In the genomic region with DNA sequence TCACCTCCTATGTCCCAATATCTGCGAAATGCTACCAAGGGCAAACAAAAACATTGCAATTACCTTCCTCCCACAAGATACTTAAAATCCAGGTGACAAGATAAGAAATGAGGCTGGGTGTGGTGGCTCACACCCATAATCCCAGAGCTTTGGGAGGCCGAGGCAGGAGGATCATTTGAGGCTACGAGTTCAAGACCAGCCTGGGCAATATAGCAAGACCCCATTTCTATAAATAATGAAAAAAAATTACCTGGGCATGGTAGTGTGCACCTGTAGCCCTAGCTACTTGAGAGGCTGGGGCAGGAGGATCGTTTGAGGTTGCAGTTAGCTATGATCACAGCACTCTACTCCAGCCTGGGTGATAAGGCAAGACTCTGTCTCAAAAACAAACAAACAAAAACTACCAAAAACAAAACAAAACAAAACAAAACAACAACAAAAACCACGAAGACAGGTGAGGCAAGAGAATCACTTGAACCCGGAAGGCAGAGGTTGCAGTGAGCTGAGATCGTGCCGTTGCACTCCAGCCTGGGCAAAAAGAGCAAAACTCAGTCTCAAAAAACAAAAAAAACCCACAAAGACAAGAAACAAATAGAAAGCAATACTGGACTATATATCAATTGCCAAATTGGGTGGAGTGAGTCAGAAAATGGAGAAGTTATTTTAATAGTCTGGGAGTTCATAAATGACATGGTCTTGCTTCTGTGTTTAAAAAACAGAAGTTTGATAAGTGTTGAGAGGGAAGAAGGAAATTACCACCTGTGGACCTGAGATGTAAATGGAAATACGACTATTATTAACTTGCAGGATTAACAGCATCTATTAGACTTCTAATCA, we compare ENCODE assay signal across 15 cellular contexts.
A peak's percentile ranks its signal among the peaks of the same experiment; 100 is the strongest.
DNase-seq lines count a peak whose midpoint lies in the region; ATAC-seq, FAIRE-seq and TF ChIP-seq lines count a peak whose summit lies in the region.
"Had no signal": no experiment of that assay in that cellular context is flagged by ENCODE, and none has a peak within 500 bp of the region (broad histone marks: within the 10 kb centered on the region; RNA-seq: fewer than 3 reads in every experiment).

No MANE protein-coding gene starts in this region.

- H3K4me1 ChIP-seq in GM23248 (ENCODE audit: insufficient read depth) (peaks cover 62% of the 10 kb centered on the region), H1 (replicated peaks in 1 of 4; ENCODE audit: control insufficient read depth in 3 of 4, insufficient read depth in 4 of 4, low read length in 3 of 4) (no peaks in the 10 kb centered on the region; a peak in 1 of 7 replicates), mesenchymal stem cell (ENCODE audit: control insufficient read depth, insufficient read depth, low read depth, low read length) (no peaks in the 10 kb centered on the region), kidney (ENCODE audit: control insufficient read depth in 1 of 2, insufficient read depth in 1 of 2, low read depth in 1 of 2, low read length in 2 of 2) (no peaks in the 10 kb centered on the region)

- 76 to 78% methylated on average over 9 of the region's 9 CpGs for WGBS in GM23248 (ENCODE audit: low coverage in 1 of 2, low lambda C conversion rate in 2 of 2, missing lambda C conversion rate in 2 of 2), 2 experiments
- WGBS in H1 (ENCODE audit: extremely low coverage in 1 of 2, insufficient coverage in 1 of 2, insufficient read length in 1 of 2, insufficient replicate concordance in 2 of 2, low coverage in 1 of 2, low lambda C conversion rate in 2 of 2, missing lambda C conversion rate in 1 of 2), 2 experiments, result 92% methylated on average over 9 of the region's 9 CpGs; no CpG with 5 or more reads in 1 of the 2 experiments
- WGBS in mesenchymal stem cell, result 98% methylated on average over 7 of the region's 9 CpGs

- H2AK5ac ChIP-seq in H1 (ENCODE audit: low read depth, low read length) (no peak overlapping the region), mesenchymal stem cell (ENCODE audit: low read length, severe bottlenecking) (no peak overlapping the region)

- no peak overlapping the region for H2BK20ac ChIP-seq in H1 (ENCODE audit: low read length)

- H3K27ac ChIP-seq in GM23248, result no peak overlapping the region
- H3K27ac ChIP-seq in H1 (ENCODE audit: low read depth, low read length), result no peak overlapping the region
- no peak overlapping the region for H3K27ac ChIP-seq in mesenchymal stem cell (ENCODE audit: low read length, poor library complexity, severe bottlenecking)
- H3K27ac ChIP-seq in kidney (ENCODE audit: low read depth in 2 of 2, low read length in 2 of 2), result no peak overlapping the region
- H3K27ac ChIP-seq: esophagus muscularis mucosa, sigmoid colon had no signal

- CTCF ChIA-PET in H1 (lab: Charles Lee; ENCODE audit: partially characterized antibody) (interaction anchor here (0.6 to 1.8 kb wide), 3 partner anchors 18 to 49 kb away, joined by 3 to 7 read pairs (median 3); no protein-coding TSS in a partner anchor), T-cell (lab: Charles Lee) (interaction anchor here in 1 of 2 donors (2.5 kb wide), 1 partner anchor 10 kb away, joined by 7 read pairs; no protein-coding TSS in a partner anchor)

- H2AFZ ChIP-seq in GM23248, result no peak overlapping the region
- no peak overlapping the region for H2AFZ ChIP-seq in H1 (ENCODE audit: low read length)
- no peak overlapping the region for H2AFZ ChIP-seq in mesenchymal stem cell (ENCODE audit: low read depth, low read length)

- no peak overlapping the region for H3K23ac ChIP-seq in H1 (ENCODE audit: insufficient read length)
- no peak overlapping the region for H3K23ac ChIP-seq in mesenchymal stem cell (ENCODE audit: low read length in 2 of 2)

- no peak overlapping the region for H4K8ac ChIP-seq in H1 (ENCODE audit: extremely low read depth, insufficient read depth, low read length)
- no peak overlapping the region for H4K8ac ChIP-seq in mesenchymal stem cell (ENCODE audit: low read length)

- no peak overlapping the region for H3K27ac Mint-ChIP-seq in T-cell

- H4K91ac ChIP-seq in H1 (replicated peaks; ENCODE audit: insufficient read length, low read length) (no peak overlapping the region), mesenchymal stem cell (ENCODE audit: low read length) (no peak overlapping the region)

- H2BK120ac ChIP-seq in H1 (replicated peaks; ENCODE audit: low read depth, low read length) (no peak overlapping the region), mesenchymal stem cell (ENCODE audit: low read depth, low read length) (no peak overlapping the region)

- H3K36me3 ChIP-seq in GM23248 (ENCODE audit: low read depth) (no peaks in the 10 kb centered on the region), H1 (ENCODE audit: control insufficient read depth in 2 of 4, insufficient read depth in 4 of 4, low read length in 3 of 4) (no peaks in the 10 kb centered on the region), mesenchymal stem cell (ENCODE audit: control insufficient read depth in 1 of 2, insufficient read depth in 2 of 2, low read depth in 1 of 2, low read length in 2 of 2) (no peaks in the 10 kb centered on the region), kidney (ENCODE audit: control insufficient read depth in 1 of 2, insufficient read depth in 2 of 2, low read length in 2 of 2) (no peaks in the 10 kb centered on the region)
- H3K36me3 ChIP-seq: esophagus muscularis mucosa, sigmoid colon, tibial nerve had no signal

- TF ChIP-seq CTCF in H1 (IDR thresholded peaks at IDR 0.05; ENCODE audit: control extremely low read depth in 1 of 3, insufficient read depth in 1 of 3, low read depth in 1 of 3, low read length in 3 of 3) (no peak), kidney (IDR thresholded peaks at IDR 0.05; ENCODE audit: borderline replicate concordance, extremely low read depth, insufficient read depth) (no peak)

- H3K9ac ChIP-seq in GM23248 (no peak overlapping the region), H1 (replicated peaks in 1 of 4; ENCODE audit: extremely low read depth in 1 of 4, low read depth in 3 of 4, low read length in 3 of 4) (no peak overlapping the region), mesenchymal stem cell (ENCODE audit: low read length) (no peak overlapping the region), kidney (ENCODE audit: low read length in 2 of 2) (no peak overlapping the region)

- no peaks in the 10 kb centered on the region for H3K27me3 Mint-ChIP-seq in T-cell

- ATAC-seq in GM18505 (IDR thresholded peaks at IDR 0.05; ENCODE audit: unreplicated experiment) (peak; percentile 61), HG03469 (IDR thresholded peaks at IDR 0.05; ENCODE audit: unreplicated experiment) (peak; percentile 38), GM21515 (IDR thresholded peaks at IDR 0.05; ENCODE audit: unreplicated experiment) (no peak), T-cell (replicated peaks in 1 of 4) (no peak)

- POLR2A ChIA-PET in H1 (lab: Charles Lee; ENCODE audit: partially characterized antibody), result no interaction called here
- POLR2A ChIA-PET in T-cell (lab: Charles Lee), result interaction anchor here in 1 of 2 donors (0.5 to 0.6 kb wide), 3 partner anchors 10 to 283 kb away, joined by 3 to 4 read pairs (median 4); no protein-coding TSS in a partner anchor

- H3K14ac ChIP-seq in H1 (ENCODE audit: insufficient read length) (no peak overlapping the region), mesenchymal stem cell (ENCODE audit: low read length in 2 of 2) (no peak overlapping the region)

- no peak overlapping the region for H4K5ac ChIP-seq in H1 (ENCODE audit: insufficient read length, low read depth, low read length)

- H3K4me1 Mint-ChIP-seq in T-cell, result peaks cover 6 to 13% (median 8%) of the 10 kb centered on the region in 3 donors

- FAIRE-seq in H1 (lab: Jason Lieb, UNC), result no peak
- no peak for FAIRE-seq in kidney (lab: Jason Lieb, UNC)

- H2BK15ac ChIP-seq in H1 (ENCODE audit: low read length) (no peak overlapping the region), mesenchymal stem cell (ENCODE audit: low read depth, poor library complexity, severe bottlenecking) (no peak overlapping the region)

- TF ChIP-seq EP300 in H1 (IDR thresholded peaks at IDR 0.05; ENCODE audit: borderline replicate concordance in 1 of 2, low read depth in 2 of 2, low read length in 2 of 2), result no peak

- intact Hi-C loops in kidney (cut with DNase I), result no loop called here

- H4K20me1 ChIP-seq in GM23248 (ENCODE audit: insufficient read depth) (no peaks in the 10 kb centered on the region), H1 (replicated peaks in 1 of 2; ENCODE audit: control insufficient read depth in 1 of 2, insufficient read depth in 2 of 2, low read length in 2 of 2) (no peaks in the 10 kb centered on the region)

- H3K9me3 Mint-ChIP-seq in T-cell, result no peaks in the 10 kb centered on the region

- peak overlapping the region; percentile 35 for H3K4me2 ChIP-seq in GM23248 (ENCODE audit: unreplicated experiment)
- no peak overlapping the region for H3K4me2 ChIP-seq in H1 (ENCODE audit: insufficient read depth in 1 of 2, low read depth in 2 of 2, low read length in 2 of 2)
- no peak overlapping the region for H3K4me2 ChIP-seq in mesenchymal stem cell (ENCODE audit: low read length, poor library complexity, severe bottlenecking)

- H3K4me3 ChIP-seq in GM23248, result no peak overlapping the region
- H3K4me3 ChIP-seq in H1 (ENCODE audit: extremely low read depth in 1 of 4, insufficient read depth in 2 of 4, low read depth in 3 of 4, low read length in 4 of 4), result no peak overlapping the region
- no peak overlapping the region for H3K4me3 ChIP-seq in mesenchymal stem cell (ENCODE audit: insufficient read depth in 1 of 2, low read depth in 1 of 2, low read length in 2 of 2)
- H3K4me3 ChIP-seq in kidney (ENCODE audit: low read length in 2 of 2), result no peak overlapping the region
- H3K4me3 ChIP-seq: esophagus muscularis mucosa, sigmoid colon, tibial nerve had no signal

- H3K23me2 ChIP-seq in H1 (ENCODE audit: low read depth, low read length), result no peaks in the 10 kb centered on the region

- DNase-seq in GM23248 (no peak), H1 (ENCODE audit: low read depth in 1 of 2, low spot score in 2 of 2) (no peak), mesenchymal stem cell (no peak), kidney (no peak), T-cell (no peak)
- DNase-seq: activated CD4-positive, alpha-beta T cell treated with anti-CD3 and anti-CD28 coated beads for 4 hours; activated effector memory CD4-positive, alpha-beta T cell treated with anti-CD3 and anti-CD28 coated beads, Interleukin-2, amount 50 U/mL, for 16 hours; cerebellar nuclear complex; NCI-H1930; sigmoid colon had no signal

- TF ChIP-seq RAD21 in H1 (IDR thresholded peaks at IDR 0.05 in 1 of 2, conservative IDR thresholded peaks at IDR 0.05 in 1 of 2; ENCODE audit: low read depth in 2 of 2, low read length in 2 of 2), result no peak

- H3K4ac ChIP-seq in H1 (replicated peaks; ENCODE audit: insufficient read length, low read depth, low read length), result no peak overlapping the region
- H3K4ac ChIP-seq in mesenchymal stem cell (ENCODE audit: low read depth in 1 of 2, low read length in 2 of 2), result no peak overlapping the region

- H3K27me3 ChIP-seq in GM23248 (replicated peaks; ENCODE audit: insufficient read depth) (no peaks in the 10 kb centered on the region), H1 (replicated peaks in 1 of 4; ENCODE audit: control insufficient read depth in 3 of 4, extremely low read depth in 1 of 4, insufficient read depth in 3 of 4, low read length in 3 of 4) (no peaks in the 10 kb centered on the region), mesenchymal stem cell (ENCODE audit: control insufficient read depth in 1 of 2, insufficient read depth in 1 of 2, low read length in 2 of 2) (no peaks in the 10 kb centered on the region)
- H3K27me3 ChIP-seq: esophagus muscularis mucosa, sigmoid colon, tibial nerve had no signal

- in situ Hi-C loops in GM23248 (cut with MboI), result loop anchor here (25.0 kb wide), 1 partner anchor 1247 kb away; no protein-coding TSS in a partner anchor

- H2BK5ac ChIP-seq in H1 (ENCODE audit: low read depth, low read length) (no peak overlapping the region), mesenchymal stem cell (ENCODE audit: low read depth, low read length, poor library complexity, severe bottlenecking) (no peak overlapping the region)

- H3K79me1 ChIP-seq in H1 (ENCODE audit: low read depth, low read length) (no peaks in the 10 kb centered on the region), mesenchymal stem cell (replicated peaks; ENCODE audit: low read length, poor library complexity, severe bottlenecking) (peaks cover 10% of the 10 kb centered on the region)

- TF ChIP-seq POLR2A in GM18505 (IDR thresholded peaks at IDR 0.05; ENCODE audit: borderline replicate concordance, extremely low read depth, insufficient read depth, insufficient read length) (no peak), H1 (IDR thresholded peaks at IDR 0.05; ENCODE audit: control extremely low read depth in 1 of 2, low read depth in 2 of 2, low read length in 2 of 2) (no peak)

- H3K36me3 Mint-ChIP-seq in T-cell, result peaks cover 25% of the 10 kb centered on the region

- H3K18ac ChIP-seq in H1 (ENCODE audit: extremely low read depth, low read length) (no peak overlapping the region), mesenchymal stem cell (ENCODE audit: low read depth in 1 of 2, low read length in 2 of 2) (no peak overlapping the region)

- H2BK12ac ChIP-seq in H1 (ENCODE audit: low read depth, low read length) (no peak overlapping the region), mesenchymal stem cell (ENCODE audit: low read length in 2 of 2) (no peak overlapping the region)

- no peak overlapping the region for H3K56ac ChIP-seq in H1 (replicated peaks; ENCODE audit: insufficient read length, low read depth, low read length)

- peaks cover 30% of the 10 kb centered on the region for H3K79me2 ChIP-seq in GM23248 (ENCODE audit: insufficient read depth)
- no peaks in the 10 kb centered on the region for H3K79me2 ChIP-seq in H1 (ENCODE audit: control insufficient read depth in 1 of 2, insufficient read depth in 2 of 2, low read length in 2 of 2)

- no peaks in the 10 kb centered on the region for H3K9me2 ChIP-seq in GM23248 (ENCODE audit: insufficient read depth)

- no peaks in the 10 kb centered on the region for H3K9me3 ChIP-seq in GM23248 (ENCODE audit: low read depth)
- no peaks in the 10 kb centered on the region for H3K9me3 ChIP-seq in H1 (ENCODE audit: insufficient read depth in 2 of 2, low read depth in 1 of 2, low read length in 1 of 2)
- H3K9me3 ChIP-seq in mesenchymal stem cell (ENCODE audit: control insufficient read depth, low read length), result no peaks in the 10 kb centered on the region
- no peaks in the 10 kb centered on the region for H3K9me3 ChIP-seq in kidney (ENCODE audit: control insufficient read depth in 1 of 2, low read length in 2 of 2)
- H3K9me3 ChIP-seq: esophagus muscularis mucosa, sigmoid colon, tibial nerve had no signal

- H3F3A ChIP-seq in GM23248 (ENCODE audit: insufficient read depth), result peaks cover 52% of the 10 kb centered on the region

- no peak overlapping the region for H3K4me3 Mint-ChIP-seq in T-cell

Comparison
In these comparisons a context has a peak if more than half of its experiments do, and no peak if none do; other contexts are left out.
1. ATAC-seq: peak in GM18505 (single experiment) and HG03469 (single experiment); none in GM21515 (single experiment) and T-cell (0 of 4).